In the genomic region with DNA sequence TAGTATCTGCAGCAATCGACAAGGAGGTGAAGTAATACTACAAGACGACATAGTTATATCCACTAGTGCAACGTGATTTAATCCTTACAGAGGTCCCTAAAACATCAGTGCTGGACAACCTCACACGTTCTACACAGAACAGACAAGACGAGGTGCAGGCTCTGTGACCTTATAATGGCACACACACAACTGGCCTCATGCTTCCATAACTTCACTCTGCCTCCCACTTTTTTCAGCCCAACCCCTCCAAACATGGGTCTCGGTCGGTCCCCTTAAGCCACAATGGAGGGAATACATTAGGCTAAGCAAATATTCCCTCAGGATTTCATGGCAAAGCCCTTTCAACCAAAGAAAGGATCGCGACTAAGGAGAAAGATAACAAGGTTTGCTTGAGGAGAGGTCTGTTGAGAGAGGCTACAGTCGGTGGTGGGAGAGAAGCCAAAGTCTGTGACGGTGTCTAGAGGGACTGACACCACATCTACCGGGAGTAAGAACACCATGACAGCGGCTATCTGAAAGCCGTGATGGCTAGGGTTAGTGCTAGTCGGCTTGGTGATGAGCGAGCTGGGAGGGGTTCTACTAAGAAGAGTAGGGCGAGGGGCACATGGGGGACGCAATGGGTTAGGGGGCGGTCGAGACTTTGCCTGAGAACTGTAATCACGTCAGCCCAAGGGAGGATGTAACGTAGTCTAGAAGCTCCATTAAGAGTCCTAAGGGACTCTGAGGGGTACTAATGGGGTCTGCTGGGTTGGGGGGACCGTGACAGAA, we compare ENCODE assay signal across 8 cellular contexts. TPM values are rescaled to one million over a fixed set of nuclear protein-coding genes. Genes with fewer than 3 reads are reported as not detected.
DNase-seq lines count a peak whose midpoint lies in the region; ATAC-seq, FAIRE-seq and TF ChIP-seq lines count a peak whose summit lies in the region.

No MANE protein-coding gene starts in this region.

- H3K36me3 ChIP-seq in DND-41 (ENCODE audit: insufficient read depth, low read length) (no peaks in the 10 kb centered on the region), GM23338 (ENCODE audit: insufficient read depth) (no peaks in the 10 kb centered on the region)

- peak overlapping the region; percentile 78 for H3K27ac Mint-ChIP-seq in GM23338

- ATAC-seq in DND-41 (ENCODE audit: insufficient read depth, low read depth) (peak; percentile 31), GM23338 (peak; percentile 24), HG03095 (IDR thresholded peaks at IDR 0.05; ENCODE audit: unreplicated experiment) (no peak), HG03378 (IDR thresholded peaks at IDR 0.05; ENCODE audit: unreplicated experiment) (no peak)

- H4K20me1 ChIP-seq in DND-41 (ENCODE audit: insufficient read depth, low read length) (peaks cover 9% of the 10 kb centered on the region), GM23338 (replicated peaks; ENCODE audit: insufficient read depth) (peaks cover 4% of the 10 kb centered on the region; the same call in 1 of the 2 replicates)

- DNase-seq in DND-41 (no peak), GM23338 (ENCODE audit: low spot score) (peak; percentile 70), RCC 7860 (ENCODE audit: low spot score) (peak; percentile 3), cerebellar cortex (ENCODE audit: low spot score) (peak; percentile 59)
- DNase-seq in stimulated activated CD8-positive, alpha-beta memory T cell treated with anti-CD3 and anti-CD28 coated beads, Interleukin-7, amount 100 ng/mL, for 24 hours (ENCODE audit: low read depth) = peak; percentile 1

- H3K4me2 ChIP-seq in DND-41 (ENCODE audit: insufficient read depth, low read length) (peak overlapping the region; percentile 95), GM23338 (peak overlapping the region; percentile 99)

- peaks cover 23% of the 10 kb centered on the region for H3K4me1 Mint-ChIP-seq in GM23338

- peak overlapping the region; percentile 98 for H3K4me3 Mint-ChIP-seq in GM23338

- peak overlapping the region; percentile 75 for H3K9ac ChIP-seq in DND-41 (ENCODE audit: low read depth, low read length)

- no peaks in the 10 kb centered on the region for H3K9me2 ChIP-seq in GM23338 (ENCODE audit: insufficient read depth)

- H3K4me3 ChIP-seq in DND-41 (ENCODE audit: low read depth in 1 of 2, low read length in 2 of 2) = peak overlapping the region; percentile 59 to 73
- H3K4me3 ChIP-seq in GM23338 = peak overlapping the region; percentile 76

- H3K79me2 ChIP-seq in DND-41 (ENCODE audit: insufficient read depth, low read length) = peaks cover 44% of the 10 kb centered on the region
- peaks cover 52% of the 10 kb centered on the region for H3K79me2 ChIP-seq in GM23338 (replicated peaks; ENCODE audit: insufficient read depth)

- H3K9me3 ChIP-seq in DND-41 (ENCODE audit: insufficient read depth, low read length, severe bottlenecking) = no peaks in the 10 kb centered on the region

- no peak for FAIRE-seq in RCC 7860 (lab: Jason Lieb, UNC)

- H3K9me3 Mint-ChIP-seq in GM23338 = no peaks in the 10 kb centered on the region

- H3K27me3 Mint-ChIP-seq in GM23338 (ENCODE audit: insufficient read depth, low read depth, poor library complexity) = peaks cover 8% of the 10 kb centered on the region

- H3K27ac ChIP-seq in DND-41 (ENCODE audit: low read length) (peak overlapping the region; percentile 65; the same call in 1 of the 2 replicates), GM23338 (ENCODE audit: low read depth) (peak overlapping the region; percentile 64), layer of hippocampus (ENCODE audit: low read depth, low read length) (peak overlapping the region; percentile 85)

- H3K27me3 ChIP-seq in DND-41 (ENCODE audit: insufficient read depth, low read length, poor library complexity) (no peaks in the 10 kb centered on the region), GM23338 (ENCODE audit: insufficient read depth) (no peaks in the 10 kb centered on the region), layer of hippocampus (ENCODE audit: control insufficient read depth, insufficient read depth, low read length) (no peaks in the 10 kb centered on the region)

- H2AFZ ChIP-seq in DND-41 (ENCODE audit: low read depth, low read length) (peak overlapping the region; percentile 87), GM23338 (peak overlapping the region; percentile 94)

- H3K4me1 ChIP-seq in DND-41 (ENCODE audit: insufficient read depth, low read length) (peaks cover 31% of the 10 kb centered on the region), GM23338 (ENCODE audit: insufficient read depth) (peaks cover 6% of the 10 kb centered on the region; the same call in 1 of the 2 replicates)

- no peaks in the 10 kb centered on the region; the same call in 2 of the 3 replicates for H3K36me3 Mint-ChIP-seq in GM23338 (ENCODE audit: low read depth)

- TF ChIP-seq CTCF in DND-41 (IDR thresholded peaks at IDR 0.05; ENCODE audit: borderline replicate concordance, extremely low read depth, low read length, poor library complexity, severe bottlenecking) = no peak
- TF ChIP-seq CTCF in GM23338 (conservative IDR thresholded peaks at IDR 0.05; ENCODE audit: low read depth in 2 of 2) = no peak

- no peaks in the 10 kb centered on the region for H3F3A ChIP-seq in GM23338 (replicated peaks; ENCODE audit: low read depth)

TF ChIP-seq in GM23338, 12 proteins besides CTCF, POLR2A, EP300 and RAD21 (continues in another document):
- TF ChIP-seq ZNF331 (CRISPR knock-in tag; IDR thresholded peaks at IDR 0.05; ENCODE audit: low read depth) (no peak), EZH2phosphoT487 (IDR thresholded peaks at IDR 0.05; ENCODE audit: unreplicated experiment) (no peak), POLR2AphosphoS5 (IDR thresholded peaks at IDR 0.05; ENCODE audit: low read depth) (no peak), ZNF114 (CRISPR knock-in tag; IDR thresholded peaks at IDR 0.05) (no peak), JUNB (IDR thresholded peaks at IDR 0.05; ENCODE audit: unreplicated experiment) (no peak), EZH2 (IDR thresholded peaks at IDR 0.05; ENCODE audit: low read depth, unreplicated experiment) (no peak)
- TF ChIP-seq, protein P1, sequence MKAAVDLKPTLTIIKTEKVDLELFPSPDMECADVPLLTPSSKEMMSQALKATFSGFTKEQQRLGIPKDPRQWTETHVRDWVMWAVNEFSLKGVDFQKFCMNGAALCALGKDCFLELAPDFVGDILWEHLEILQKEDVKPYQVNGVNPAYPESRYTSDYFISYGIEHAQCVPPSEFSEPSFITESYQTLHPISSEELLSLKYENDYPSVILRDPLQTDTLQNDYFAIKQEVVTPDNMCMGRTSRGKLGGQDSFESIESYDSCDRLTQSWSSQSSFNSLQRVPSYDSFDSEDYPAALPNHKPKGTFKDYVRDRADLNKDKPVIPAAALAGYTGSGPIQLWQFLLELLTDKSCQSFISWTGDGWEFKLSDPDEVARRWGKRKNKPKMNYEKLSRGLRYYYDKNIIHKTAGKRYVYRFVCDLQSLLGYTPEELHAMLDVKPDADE (IDR thresholded peaks at IDR 0.05) = no peak

RNA-seq across cellular contexts. Expression of a gene that starts 1.1 kb away (rescaled TPM):
- total RNA-seq in GM23338 (2014; rRNA removed; shearing (Covaris generic)) = 30.2 and 32.8 TPM in 2 replicates
- polyA plus RNA-seq in GM23338 (2016; fragmentation: Nextera tagmentation; extraction: Ambion mirVana) = 8.1 and 11.6 TPM in 2 replicates

RNA-seq across cellular contexts. Expression of a gene that starts 1.3 kb away (rescaled TPM):
- total RNA-seq in GM23338 (2014; rRNA removed; shearing (Covaris generic)) = 4.9 and 7.7 TPM in 2 replicates
- 2.8 and 3.1 TPM in 2 replicates for polyA plus RNA-seq in GM23338 (2016; fragmentation: Nextera tagmentation; extraction: Ambion mirVana)

Comparison
In these comparisons a context has a peak if more than half of its experiments do, and no peak if none do; other contexts are left out.
1. ATAC-seq: peak in DND-41 (single experiment) and GM23338 (single experiment); none in HG03095 (single experiment) and HG03378 (single experiment).
2. Peak in every context shown above with its lines, with median percentiles within 50 percentile points of each other: H3K27ac ChIP-seq.